In genomic region chr18:26535630-26536029, GRCh38 we compare ENCODE assay signal across 1 cellular context.
TF ChIP-seq lines count a peak whose summit lies in the region.

No MANE protein-coding gene starts in this region.

TF ChIP-seq in H1, 55 proteins besides CTCF, POLR2A, EP300 and RAD21 (continued from another document):
- no peak for TF ChIP-seq MAX (IDR thresholded peaks at IDR 0.05)
- no peak for TF ChIP-seq KDM4A (IDR thresholded peaks at IDR 0.05; ENCODE audit: low read depth, low read length, severe bottlenecking)
- TF ChIP-seq RNF2 (IDR thresholded peaks at IDR 0.05; ENCODE audit: borderline replicate concordance, low read depth, low read length, missing control alignments, poor library complexity, severe bottlenecking), result no peak
